Comparison of ENCODE assay signal across 9 cellular contexts in the genomic region with DNA sequence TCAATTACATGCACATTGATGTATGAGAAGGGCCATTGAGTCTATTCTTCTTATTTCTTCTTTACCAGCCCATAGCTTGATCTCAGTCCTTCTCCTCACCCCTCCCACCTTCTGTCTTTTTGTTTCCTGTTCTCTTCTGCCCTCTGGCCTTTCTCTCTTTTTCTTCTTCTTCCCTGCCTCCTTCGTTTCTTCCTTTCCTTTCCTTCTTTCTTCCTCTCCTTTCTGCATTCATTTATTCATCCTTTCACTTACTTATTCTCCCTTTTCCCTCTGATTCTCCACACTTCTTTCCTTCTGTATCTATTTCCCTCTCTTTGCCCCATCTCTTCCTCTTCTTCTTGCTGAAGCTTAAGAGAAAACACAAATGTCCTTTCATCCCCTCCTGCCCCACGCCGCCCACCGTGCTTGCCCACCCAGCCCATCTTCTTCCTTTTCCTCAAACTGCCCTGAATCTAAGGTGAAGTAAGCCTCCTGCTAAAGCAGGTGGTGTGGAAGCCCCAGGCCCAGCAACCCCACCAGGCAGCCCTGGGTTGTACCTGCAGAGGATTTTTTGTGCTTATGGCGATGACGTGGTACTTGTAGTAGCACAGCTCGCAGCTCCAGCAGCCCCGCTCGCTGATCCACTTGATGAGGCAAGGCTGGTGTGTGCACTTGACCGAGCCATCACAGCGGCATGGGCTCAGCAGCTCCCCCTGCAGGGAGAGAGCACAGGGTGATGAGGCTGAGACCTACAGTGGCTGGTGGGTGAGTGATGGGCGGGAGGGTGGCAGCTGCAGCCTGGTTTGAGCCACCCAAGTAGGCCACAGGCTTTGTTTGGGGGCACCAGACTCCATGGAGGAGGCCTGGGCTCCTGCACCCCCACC.
DNase-seq lines count a peak whose midpoint lies in the region; ATAC-seq, FAIRE-seq and TF ChIP-seq lines count a peak whose summit lies in the region.
"Had no signal": no experiment of that assay in that cellular context is flagged by ENCODE, and none has a peak within 500 bp of the region (broad histone marks: within the 10 kb centered on the region; RNA-seq: fewer than 3 reads in every experiment).

No MANE protein-coding gene starts in this region.

- H3K9ac ChIP-seq in endothelial cell of umbilical vein (replicated peaks; ENCODE audit: extremely low read depth, insufficient read depth, low read length), result no peak overlapping the region

- TF ChIP-seq POLR2A in endothelial cell of umbilical vein (IDR thresholded peaks at IDR 0.05; ENCODE audit: low read depth, low read length), result no peak
- no peak for TF ChIP-seq POLR2A in thyroid gland (IDR thresholded peaks at IDR 0.05)

- 74 to 86% methylated on average over 11 to 12 of the region's 12 CpGs for WGBS in thyroid gland, 2 donors

- CTCF ChIA-PET in endothelial cell of umbilical vein (lab: Charles Lee), result interaction anchor here (0.6 to 1.7 kb wide), 3 partner anchors 10 to 117 kb away, joined by 3 to 5 read pairs (median 3); no protein-coding TSS in a partner anchor

- no peaks in the 10 kb centered on the region for H3K9me1 ChIP-seq in endothelial cell of umbilical vein (replicated peaks; ENCODE audit: control insufficient read depth, extremely low read depth, insufficient read depth, low read length)

- FAIRE-seq in endothelial cell of umbilical vein (lab: Jason Lieb, UNC), result no peak

- dilution Hi-C loops in endothelial cell of umbilical vein (cut with MboI; ENCODE audit: extremely low pct_ligation_motif_present, low sequenced_read_pairs), result no loop called here

- no peaks in the 10 kb centered on the region for H3K36me3 ChIP-seq in endothelial cell of umbilical vein (ENCODE audit: control insufficient read depth in 2 of 2, extremely low read depth in 1 of 2, insufficient read depth in 2 of 2, low read length in 2 of 2)
- H3K36me3 ChIP-seq in thyroid gland, result no peaks in the 10 kb centered on the region
- H3K36me3 ChIP-seq: adrenal gland had no signal

- no peak overlapping the region for H3K27ac ChIP-seq in endothelial cell of umbilical vein (ENCODE audit: insufficient read depth, low read depth, low read length)
- H3K27ac ChIP-seq in thyroid gland, result no peak overlapping the region
- H3K27ac ChIP-seq: adrenal gland had no signal

- H3K9me3 ChIP-seq in endothelial cell of umbilical vein (replicated peaks; ENCODE audit: control insufficient read depth, insufficient read depth, low read length) (no peaks in the 10 kb centered on the region), thyroid gland (no peaks in the 10 kb centered on the region)
- H3K9me3 ChIP-seq: adrenal gland had no signal

- peak; percentile 30; the same call in 1 of the 2 replicates for TF ChIP-seq CTCF in LNCaP clone FGC (IDR thresholded peaks at IDR 0.05; ENCODE audit: control insufficient read depth, extremely low read depth, insufficient read depth)
- TF ChIP-seq CTCF in endothelial cell of umbilical vein (IDR thresholded peaks at IDR 0.05; ENCODE audit: extremely low read depth in 1 of 2, insufficient read depth in 1 of 2, low read depth in 1 of 2, low read length in 2 of 2), result peak; percentile 21 to 44
- no peak for TF ChIP-seq CTCF in thyroid gland (IDR thresholded peaks at IDR 0.05)

- no peak overlapping the region for H3K4me2 ChIP-seq in endothelial cell of umbilical vein (ENCODE audit: insufficient read depth, low read length)

- H3K79me2 ChIP-seq in endothelial cell of umbilical vein (ENCODE audit: control insufficient read depth, insufficient read depth, low read length), result no peaks in the 10 kb centered on the region

- H3K4me3 ChIP-seq in LNCaP clone FGC (ENCODE audit: low read depth, low read length) (no peak overlapping the region), endothelial cell of umbilical vein (replicated peaks in 1 of 3; ENCODE audit: insufficient read depth in 1 of 3, low read depth in 1 of 3, low read length in 3 of 3) (no peak overlapping the region), thyroid gland (replicated peaks in 1 of 3) (no peak overlapping the region)
- H3K4me3 ChIP-seq: adrenal gland had no signal

- intact Hi-C loops in endothelial cell of umbilical vein (cut with micrococcal nuclease), result no loop called here
- intact Hi-C loops in thyroid gland (cut with DNase I), result no loop called here

- peak; percentile 81 for ATAC-seq in GM18511 (IDR thresholded peaks at IDR 0.05; ENCODE audit: unreplicated experiment)

- no peak overlapping the region for H2AFZ ChIP-seq in endothelial cell of umbilical vein (ENCODE audit: low read depth, low read length)

- H4K20me1 ChIP-seq in endothelial cell of umbilical vein (replicated peaks; ENCODE audit: control insufficient read depth, extremely low read depth, insufficient read depth, low read length), result no peaks in the 10 kb centered on the region

- H3K27me3 ChIP-seq in endothelial cell of umbilical vein (ENCODE audit: control insufficient read depth in 2 of 2, insufficient read depth in 2 of 2, low read length in 2 of 2) (no peaks in the 10 kb centered on the region), thyroid gland (no peaks in the 10 kb centered on the region)
- H3K27me3 ChIP-seq: adrenal gland had no signal

- H3K4me1 ChIP-seq in endothelial cell of umbilical vein (ENCODE audit: control insufficient read depth, extremely low read depth, insufficient read depth, low read length) (peaks cover 9% of the 10 kb centered on the region), thyroid gland (peaks cover 0 to 4% of the 10 kb centered on the region in 2 donors)
- H3K4me1 ChIP-seq: adrenal gland had no signal

- DNase-seq in 8988T (peak; percentile 49), LNCaP clone FGC (ENCODE audit: low read depth) (no peak), endothelial cell of umbilical vein (ENCODE audit: low read depth, low spot score) (no peak), thyroid gland (peak; percentile 6 to 46), C1 segment of cervical spinal cord (lab: John Stamatoyannopoulos, UW) (no peak), NCI-H1417 treated with DMSO at 0.1 percent for 48 hours (lab: John Stamatoyannopoulos, UW) (no peak), NCI-H2081 (lab: John Stamatoyannopoulos, UW) (no peak)

- BruUV-seq in endothelial cell of umbilical vein (replicated peaks; lab: Mats Ljungman, UMichigan), result no TSS peak

- POLR2A ChIA-PET in endothelial cell of umbilical vein (lab: Charles Lee), result no interaction called here

TF ChIP-seq in endothelial cell of umbilical vein, 7 proteins besides CTCF, POLR2A, EP300 and RAD21:
- TF ChIP-seq, protein P1, sequence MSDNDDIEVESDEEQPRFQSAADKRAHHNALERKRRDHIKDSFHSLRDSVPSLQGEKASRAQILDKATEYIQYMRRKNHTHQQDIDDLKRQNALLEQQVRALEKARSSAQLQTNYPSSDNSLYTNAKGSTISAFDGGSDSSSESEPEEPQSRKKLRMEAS (IDR thresholded peaks at IDR 0.05; ENCODE audit: insufficient read depth, insufficient read length), result no peak
- TF ChIP-seq FOS (IDR thresholded peaks at IDR 0.05; ENCODE audit: borderline replicate concordance, insufficient read depth, low read length), result no peak
- no peak for TF ChIP-seq JUN (IDR thresholded peaks at IDR 0.05; ENCODE audit: borderline replicate concordance, insufficient read depth, insufficient read length, low read depth)
- TF ChIP-seq EZH2 (IDR thresholded peaks at IDR 0.05; ENCODE audit: borderline replicate concordance, low read depth, low read length, severe bottlenecking), result no peak
- no peak for TF ChIP-seq POLR2AphosphoS5 (IDR thresholded peaks at IDR 0.05; ENCODE audit: insufficient read depth, low read depth, low read length)
- no peak for TF ChIP-seq GATA2 (IDR thresholded peaks at IDR 0.05; ENCODE audit: insufficient read depth, insufficient read length, low read depth, low read length)

Comparison
In these comparisons a context has a peak if more than half of its experiments do, and no peak if none do; other contexts are left out.
1. DNase-seq: peak in 8988T (single experiment) and thyroid gland (2 of 2); none in LNCaP clone FGC (single experiment), endothelial cell of umbilical vein (single experiment), C1 segment of cervical spinal cord (0 of 14), NCI-H1417 treated with DMSO at 0.1 percent for 48 hours (single experiment) and NCI-H2081 (0 of 2).
2. CTCF ChIP-seq: peak in LNCaP clone FGC (single experiment) and endothelial cell of umbilical vein (2 of 2); none in thyroid gland (0 of 6).